Comparison of ENCODE assay signal across 8 cellular contexts in the genomic region with DNA sequence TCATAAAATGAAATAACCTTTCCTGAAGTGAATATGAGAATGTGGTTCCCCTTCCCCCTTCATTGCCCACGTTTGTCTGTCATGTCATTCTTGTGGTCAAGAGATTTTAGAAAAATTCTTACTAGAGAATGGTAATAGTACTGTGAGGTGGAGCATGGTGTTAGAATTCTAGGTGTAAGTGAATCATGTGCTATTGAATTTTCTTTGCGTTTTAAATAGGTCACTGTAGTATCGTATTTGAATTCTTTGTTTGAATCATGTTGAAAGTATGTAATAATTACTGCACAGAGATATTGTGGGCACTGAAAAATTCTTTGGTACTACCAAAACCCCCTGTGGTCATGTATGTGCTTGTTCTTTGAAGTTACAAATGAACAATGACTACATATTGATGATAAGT. TPM values are rescaled to one million over a fixed set of nuclear protein-coding genes. Genes with fewer than 3 reads are reported as not detected.
DNase-seq lines count a peak whose midpoint lies in the region; ATAC-seq and TF ChIP-seq lines count a peak whose summit lies in the region.

No MANE protein-coding gene starts in this region.

- H3K9me3 Mint-ChIP-seq in activated CD4-positive, alpha-beta memory T cell treated with anti-CD3 and anti-CD28 coated beads, Interleukin-2, amount 10 ng/mL, durations not matched to agents 7 days and 5 days, result no peaks in the 10 kb centered on the region
- no peaks in the 10 kb centered on the region for H3K9me3 Mint-ChIP-seq in stimulated activated naive CD8-positive, alpha-beta T cell treated with anti-CD3 and anti-CD28 coated beads, Interleukin-15, amount 100 ng/mL, for 72 hours
- H3K9me3 Mint-ChIP-seq in CD4-positive, alpha-beta memory T cell, result peaks cover 0 to 2% (median 0%) of the 10 kb centered on the region in 8 donors

- H3K27me3 Mint-ChIP-seq in activated CD4-positive, alpha-beta memory T cell treated with anti-CD3 and anti-CD28 coated beads, Interleukin-2, amount 10 ng/mL, durations not matched to agents 7 days and 5 days, result no peaks in the 10 kb centered on the region
- H3K27me3 Mint-ChIP-seq in stimulated activated naive CD8-positive, alpha-beta T cell treated with anti-CD3 and anti-CD28 coated beads, Interleukin-15, amount 100 ng/mL, for 72 hours, result no peaks in the 10 kb centered on the region
- no peaks in the 10 kb centered on the region for H3K27me3 Mint-ChIP-seq in CD4-positive, alpha-beta memory T cell

- ATAC-seq in HG03066 (IDR thresholded peaks at IDR 0.05; ENCODE audit: low read depth, unreplicated experiment) (peak; percentile 82), right lobe of liver (no peak)
- peak; percentile 98 for ATAC-seq in stimulated activated naive CD8-positive, alpha-beta T cell treated with anti-CD3 and anti-CD28 coated beads, Interleukin-15, amount 100 ng/mL, for 72 hours

- H3K4me3 ChIP-seq in right lobe of liver, result no peak overlapping the region
- no peak overlapping the region for H3K4me3 ChIP-seq in CD4-positive, alpha-beta memory T cell (ENCODE audit: low read length in 2 of 2)

- POLR2A ChIA-PET in activated CD4-positive, alpha-beta memory T cell treated with anti-CD3 and anti-CD28 coated beads, Interleukin-2, amount 10 ng/mL, durations not matched to agents 7 days and 5 days (lab: Charles Lee), result interaction anchor here (1.7 kb wide), 1 partner anchor 19 kb away, joined by 5 read pairs; no protein-coding TSS in a partner anchor
- POLR2A ChIA-PET in CD4-positive, alpha-beta memory T cell (lab: Charles Lee; ENCODE audit: partially characterized antibody), result interaction anchor here (1.1 kb wide), 1 partner anchor 9 kb away, joined by 3 read pairs; no protein-coding TSS in a partner anchor

- TF ChIP-seq POLR2A in right lobe of liver (IDR thresholded peaks at IDR 0.05), result no peak

- intact Hi-C loops in right lobe of liver (cut with DNase I), result no loop called here
- intact Hi-C loops in CD4-positive, alpha-beta memory T cell (cut with micrococcal nuclease), result no loop called here

- peaks cover 68% of the 10 kb centered on the region for H3K36me3 Mint-ChIP-seq in activated CD4-positive, alpha-beta memory T cell treated with anti-CD3 and anti-CD28 coated beads, Interleukin-2, amount 10 ng/mL, durations not matched to agents 7 days and 5 days (ENCODE audit: low read depth)
- peaks cover 30 to 50% of the 10 kb centered on the region in 2 donors for H3K36me3 Mint-ChIP-seq in CD4-positive, alpha-beta memory T cell

- WGBS in right lobe of liver (ENCODE audit: insufficient coverage, low coverage, low lambda C conversion rate, missing lambda C conversion rate), result 57% methylated on average over 3 of the region's 3 CpGs

- CTCF ChIA-PET in activated CD4-positive, alpha-beta memory T cell treated with anti-CD3 and anti-CD28 coated beads, Interleukin-2, amount 10 ng/mL, durations not matched to agents 7 days and 5 days (lab: Charles Lee), result no interaction called here
- CTCF ChIA-PET in CD4-positive, alpha-beta memory T cell (lab: Charles Lee; ENCODE audit: partially characterized antibody), result interaction anchor here (1.2 kb wide), 1 partner anchor 9 kb away, joined by 3 read pairs; no protein-coding TSS in a partner anchor

- H3K27ac ChIP-seq in right lobe of liver, result no peak overlapping the region
- H3K27ac ChIP-seq in CD4-positive, alpha-beta memory T cell (ENCODE audit: low read depth, low read length), result no peak overlapping the region

- no peak for TF ChIP-seq CTCF in right lobe of liver (IDR thresholded peaks at IDR 0.05)

- no peaks in the 10 kb centered on the region for H3K27me3 ChIP-seq in right lobe of liver
- H3K27me3 ChIP-seq in CD4-positive, alpha-beta memory T cell (ENCODE audit: insufficient read depth, low read length), result no peaks in the 10 kb centered on the region

- no peaks in the 10 kb centered on the region for H3K4me1 ChIP-seq in right lobe of liver
- H3K4me1 ChIP-seq in CD4-positive, alpha-beta memory T cell (ENCODE audit: insufficient read depth, low read length), result peaks cover 23% of the 10 kb centered on the region

- DNase-seq in stimulated activated CD4-positive, alpha-beta T cell treated with anti-CD3 and anti-CD28 coated beads, Interleukin-1b, Interleukin-23, amount 100 ng/mL, for 48 hours, result peak; percentile 19
- DNase-seq in stimulated activated CD4-positive, alpha-beta T cell treated with anti-CD3 and anti-CD28 coated beads, Interleukin-4, amount 100 ng/mL, for 4 hours, result no peak
- DNase-seq in activated CD4-positive, alpha-beta memory T cell treated with anti-CD3 and anti-CD28 coated beads, Interleukin-2, amount 10 ng/mL, durations not matched to agents 7 days and 5 days, result no peak
- peak; percentile 27 to 60 for DNase-seq in stimulated activated naive CD8-positive, alpha-beta T cell treated with anti-CD3 and anti-CD28 coated beads, Interleukin-15, amount 100 ng/mL, for 72 hours
- no peak for DNase-seq in right lobe of liver
- no peak for DNase-seq in CD4-positive, alpha-beta memory T cell
- DNase-seq in T-helper 9 cell, result no peak

- H3K4me3 Mint-ChIP-seq in activated CD4-positive, alpha-beta memory T cell treated with anti-CD3 and anti-CD28 coated beads, Interleukin-2, amount 10 ng/mL, durations not matched to agents 7 days and 5 days, result no peak overlapping the region
- H3K4me3 Mint-ChIP-seq in stimulated activated naive CD8-positive, alpha-beta T cell treated with anti-CD3 and anti-CD28 coated beads, Interleukin-15, amount 100 ng/mL, for 72 hours, result peak overlapping the region; percentile 34 to 66
- no peak overlapping the region for H3K4me3 Mint-ChIP-seq in CD4-positive, alpha-beta memory T cell

- H3K36me3 ChIP-seq in right lobe of liver, result no peaks in the 10 kb centered on the region
- peaks cover 5% of the 10 kb centered on the region for H3K36me3 ChIP-seq in CD4-positive, alpha-beta memory T cell (ENCODE audit: insufficient read depth, low read length)

- H3K4me1 Mint-ChIP-seq in activated CD4-positive, alpha-beta memory T cell treated with anti-CD3 and anti-CD28 coated beads, Interleukin-2, amount 10 ng/mL, durations not matched to agents 7 days and 5 days, result peaks cover 29% of the 10 kb centered on the region
- H3K4me1 Mint-ChIP-seq in stimulated activated naive CD8-positive, alpha-beta T cell treated with anti-CD3 and anti-CD28 coated beads, Interleukin-15, amount 100 ng/mL, for 72 hours, result peaks cover 67% of the 10 kb centered on the region
- peaks cover 25 to 59% (median 44%) of the 10 kb centered on the region in 4 donors for H3K4me1 Mint-ChIP-seq in CD4-positive, alpha-beta memory T cell

- no peaks in the 10 kb centered on the region for H3K9me3 ChIP-seq in right lobe of liver
- no peaks in the 10 kb centered on the region for H3K9me3 ChIP-seq in CD4-positive, alpha-beta memory T cell (ENCODE audit: control insufficient read depth in 1 of 2, low read length in 2 of 2)

- H3K27ac Mint-ChIP-seq in activated CD4-positive, alpha-beta memory T cell treated with anti-CD3 and anti-CD28 coated beads, Interleukin-2, amount 10 ng/mL, durations not matched to agents 7 days and 5 days, result peak overlapping the region; percentile 17
- H3K27ac Mint-ChIP-seq in stimulated activated naive CD8-positive, alpha-beta T cell treated with anti-CD3 and anti-CD28 coated beads, Interleukin-15, amount 100 ng/mL, for 72 hours, result peak overlapping the region; percentile 86 to 94
- H3K27ac Mint-ChIP-seq in CD4-positive, alpha-beta memory T cell, result peak overlapping the region in 3 of 7 donors; percentile 4 to 65 (median 7)

RNA-seq across cellular contexts. Expression of gene FUT8, which starts 49.9 kb away (rescaled TPM):
- 10 to 100 TPM; 85.0 to 85.5 TPM for total RNA-seq in activated CD4-positive, alpha-beta memory T cell treated with anti-CD3 and anti-CD28 coated beads, Interleukin-2, amount 10 ng/mL, durations not matched to agents 7 days and 5 days
- 1 to 10 TPM; 2.6 to 4.9 (median 3.5) TPM for total RNA-seq in right lobe of liver
- total RNA-seq in CD4-positive, alpha-beta memory T cell, result 10 to 100 TPM; 49.3 to 51.0 TPM
- 10 to 100 TPM; 10.6 to 15.1 TPM for polyA plus RNA-seq in CD4-positive, alpha-beta memory T cell

Comparison
In these comparisons a context has a peak if more than half of its experiments do, and no peak if none do; other contexts are left out.
1. DNase-seq: peak in stimulated activated CD4-positive, alpha-beta T cell treated with anti-CD3 and anti-CD28 coated beads, Interleukin-1b, Interleukin-23, amount 100 ng/mL, for 48 hours (single experiment) and stimulated activated naive CD8-positive, alpha-beta T cell treated with anti-CD3 and anti-CD28 coated beads, Interleukin-15, amount 100 ng/mL, for 72 hours (2 of 2); none in stimulated activated CD4-positive, alpha-beta T cell treated with anti-CD3 and anti-CD28 coated beads, Interleukin-4, amount 100 ng/mL, for 4 hours (0 of 2), activated CD4-positive, alpha-beta memory T cell treated with anti-CD3 and anti-CD28 coated beads, Interleukin-2, amount 10 ng/mL, durations not matched to agents 7 days and 5 days (single experiment), right lobe of liver (0 of 3), CD4-positive, alpha-beta memory T cell (0 of 5) and T-helper 9 cell (single experiment).
2. ATAC-seq: peak in HG03066 (single experiment) and stimulated activated naive CD8-positive, alpha-beta T cell treated with anti-CD3 and anti-CD28 coated beads, Interleukin-15, amount 100 ng/mL, for 72 hours (single experiment); none in right lobe of liver (0 of 4).
3. H3K4me3 Mint-ChIP-seq: peak in stimulated activated naive CD8-positive, alpha-beta T cell treated with anti-CD3 and anti-CD28 coated beads, Interleukin-15, amount 100 ng/mL, for 72 hours (2 of 2); none in activated CD4-positive, alpha-beta memory T cell treated with anti-CD3 and anti-CD28 coated beads, Interleukin-2, amount 10 ng/mL, durations not matched to agents 7 days and 5 days (single experiment) and CD4-positive, alpha-beta memory T cell (0 of 8).
4. RNA of gene FUT8, which starts 49.9 kb away (total RNA-seq): 85.0 to 85.5 TPM in activated CD4-positive, alpha-beta memory T cell treated with anti-CD3 and anti-CD28 coated beads, Interleukin-2, amount 10 ng/mL, durations not matched to agents 7 days and 5 days and 49.3 to 51.0 TPM in CD4-positive, alpha-beta memory T cell; 2.6 to 4.9 TPM in right lobe of liver; every median in the first group is over 4 times any median in the second.